35 cellular contexts compared by ENCODE assay signal in genomic region chr7:46186131-46186530, GRCh38.
"Had no signal": no experiment of that assay in that cellular context is flagged by ENCODE, and none has a peak within 500 bp of the region (broad histone marks: within the 10 kb centered on the region; RNA-seq: fewer than 3 reads in every experiment).

No MANE protein-coding gene starts in this region.

- H3K9me3 ChIP-seq: adrenal gland, colonic mucosa, esophagus squamous epithelium, gastroesophageal sphincter had no signal

- H3K4me3 Mint-ChIP-seq: activated CD4-positive, alpha-beta memory T cell treated with anti-CD3 and anti-CD28 coated beads for 36 hours; activated CD4-positive, alpha-beta T cell treated with anti-CD3 and anti-CD28 coated beads for 36 hours; activated CD4-positive, alpha-beta T cell treated with anti-CD3 and anti-CD28 coated beads, Interleukin-2, amount 10 ng/mL, durations not matched to agents 24 days and 14 days; activated CD8-positive, alpha-beta memory T cell treated with anti-CD3 and anti-CD28 coated beads, Interleukin-2, amount 10 ng/mL, durations not matched to agents 7 days and 5 days; activated CD8-positive, alpha-beta T cell treated with anti-CD3 and anti-CD28 coated beads, Interleukin-2, amount 10 ng/mL, durations not matched to agents 7 days and 5 days; activated naive CD4-positive, alpha-beta T cell treated with anti-CD3 and anti-CD28 coated beads for 36 hours; activated naive CD4-positive, alpha-beta T cell treated with anti-CD3 and anti-CD28 coated beads, Interleukin-2, amount 50 U/mL, for 24 hours; activated naive CD8-positive, alpha-beta T cell treated with anti-CD3 and anti-CD28 coated beads for 36 hours; activated naive CD8-positive, alpha-beta T cell treated with anti-CD3 and anti-CD28 coated beads, Interleukin-2, amount 50 U/mL, for 24 hours; activated T-helper 1 cell treated with anti-CD3 and anti-CD28 coated beads, Interleukin-12 subunit alpha, Interleukin-12 subunit beta, Interleukin-2, Interleukin-4 antibody, amounts not matched to agents 30 ng/mL and 10 ng/mL and 1 ng/mL, durations not matched to agents 14 hours and 24 hours and 36 hours; brain had no signal

- H3K4me1 ChIP-seq: adrenal gland, breast epithelium, colonic mucosa, esophagus squamous epithelium, gastroesophageal sphincter had no signal

- H3K27ac ChIP-seq: adrenal gland, breast epithelium, cardiac muscle cell, colonic mucosa, epithelial cell of prostate, esophagus squamous epithelium, gastroesophageal sphincter, heart right ventricle had no signal

- H3K9me3 Mint-ChIP-seq: activated CD4-positive, alpha-beta T cell treated with anti-CD3 and anti-CD28 coated beads, Interleukin-2, amount 10 ng/mL, durations not matched to agents 24 days and 14 days; activated T-helper 1 cell treated with anti-CD3 and anti-CD28 coated beads, Interleukin-12 subunit alpha, Interleukin-12 subunit beta, Interleukin-2, Interleukin-4 antibody, amounts not matched to agents 30 ng/mL and 10 ng/mL and 1 ng/mL, durations not matched to agents 14 hours and 24 hours and 36 hours; activated T-helper 2 cell treated with anti-CD3 and anti-CD28 coated beads, Interferon-gamma antibody, Interleukin-2, Interleukin-4, amounts not matched to agents 10 μg/mL and 5 μg/mL and 100 μg/mL, durations not matched to agents 14 hours and 24 hours and 36 hours had no signal

- H3K4me3 ChIP-seq: adrenal gland, breast epithelium, cardiac muscle cell, colonic mucosa, esophagus squamous epithelium, gastroesophageal sphincter, heart right ventricle had no signal

- FAIRE-seq: endometrium, endothelial cell of umbilical vein had no signal

- DNase-seq: activated CD4-positive, alpha-beta memory T cell treated with anti-CD3 and anti-CD28 coated beads for 36 hours; activated CD4-positive, alpha-beta T cell treated with anti-CD3 and anti-CD28 coated beads for 36 hours; activated CD4-positive, alpha-beta T cell treated with anti-CD3 and anti-CD28 coated beads, Interleukin-2, amount 10 ng/mL, durations not matched to agents 24 days and 14 days; activated CD4-positive, CD25-positive, alpha-beta regulatory T cell; activated CD4-positive, CD25-positive, alpha-beta regulatory T cell treated with anti-CD3 and anti-CD28 coated beads, Interleukin-2, amount 50 U/mL, for 72 hours; activated CD8-positive, alpha-beta memory T cell treated with anti-CD3 and anti-CD28 coated beads, Interleukin-2, amount 10 ng/mL, durations not matched to agents 7 days and 5 days; activated CD8-positive, alpha-beta memory T cell treated with anti-CD3 and anti-CD28 coated beads, Interleukin-2, amount 50 U/mL, for 4 hours; activated CD8-positive, alpha-beta T cell treated with anti-CD3 and anti-CD28 coated beads, Interleukin-2, amount 10 ng/mL, durations not matched to agents 7 days and 5 days; activated effector memory CD4-positive, alpha-beta T cell treated with anti-CD3 and anti-CD28 coated beads, Interleukin-2, amount 50 U/mL, for 16 hours; activated naive CD4-positive, alpha-beta T cell treated with anti-CD3 and anti-CD28 coated beads for 36 hours; activated naive CD8-positive, alpha-beta T cell treated with anti-CD3 and anti-CD28 coated beads for 36 hours; activated naive CD8-positive, alpha-beta T cell treated with anti-CD3 and anti-CD28 coated beads, Interleukin-2, amount 50 U/mL, for 24 hours; activated T-cell treated with anti-CD3 and anti-CD28 coated beads, Interleukin-2, amount 50 U/mL, for 1 hour; activated T-cell treated with anti-CD3 and anti-CD28 coated beads, Interleukin-2, amount 50 U/mL, for 48 hours; adrenal gland; amygdala; aorta; central memory CD4-positive, alpha-beta T cell; cerebellar nuclear complex; colonic mucosa; effector CD8-positive, alpha-beta T cell; esophagus squamous epithelium; foreskin melanocyte; heart right ventricle; T-helper 2 cell had no signal

- H3K27me3 ChIP-seq: adrenal gland, breast epithelium, cardiac muscle cell, colonic mucosa, esophagus squamous epithelium, gastroesophageal sphincter had no signal

- H3K27ac Mint-ChIP-seq: activated CD4-positive, alpha-beta memory T cell treated with anti-CD3 and anti-CD28 coated beads for 36 hours; activated CD4-positive, alpha-beta T cell treated with anti-CD3 and anti-CD28 coated beads for 36 hours; activated CD4-positive, alpha-beta T cell treated with anti-CD3 and anti-CD28 coated beads, Interleukin-2, amount 10 ng/mL, durations not matched to agents 24 days and 14 days; activated CD8-positive, alpha-beta memory T cell treated with anti-CD3 and anti-CD28 coated beads, Interleukin-2, amount 10 ng/mL, durations not matched to agents 7 days and 5 days; activated CD8-positive, alpha-beta T cell treated with anti-CD3 and anti-CD28 coated beads, Interleukin-2, amount 10 ng/mL, durations not matched to agents 7 days and 5 days; activated naive CD4-positive, alpha-beta T cell treated with anti-CD3 and anti-CD28 coated beads for 36 hours; activated naive CD8-positive, alpha-beta T cell treated with anti-CD3 and anti-CD28 coated beads for 36 hours; activated naive CD8-positive, alpha-beta T cell treated with anti-CD3 and anti-CD28 coated beads, Interleukin-2, amount 50 U/mL, for 24 hours; activated T-helper 1 cell treated with anti-CD3 and anti-CD28 coated beads, Interleukin-12 subunit alpha, Interleukin-12 subunit beta, Interleukin-2, Interleukin-4 antibody, amounts not matched to agents 30 ng/mL and 10 ng/mL and 1 ng/mL, durations not matched to agents 14 hours and 24 hours and 36 hours; activated T-helper 2 cell treated with anti-CD3 and anti-CD28 coated beads, Interferon-gamma antibody, Interleukin-2, Interleukin-4, amounts not matched to agents 10 μg/mL and 5 μg/mL and 100 μg/mL, durations not matched to agents 14 hours and 24 hours and 36 hours; brain had no signal

- H3K36me3 ChIP-seq: adrenal gland, breast epithelium, cardiac muscle cell, colonic mucosa, esophagus squamous epithelium, gastroesophageal sphincter, heart right ventricle had no signal

- H3K4me1 Mint-ChIP-seq: activated CD4-positive, alpha-beta T cell treated with anti-CD3 and anti-CD28 coated beads for 36 hours; activated CD4-positive, alpha-beta T cell treated with anti-CD3 and anti-CD28 coated beads, Interleukin-2, amount 10 ng/mL, durations not matched to agents 24 days and 14 days; activated CD8-positive, alpha-beta memory T cell treated with anti-CD3 and anti-CD28 coated beads, Interleukin-2, amount 10 ng/mL, durations not matched to agents 7 days and 5 days; activated naive CD4-positive, alpha-beta T cell treated with anti-CD3 and anti-CD28 coated beads, Interleukin-2, amount 50 U/mL, for 24 hours; activated naive CD8-positive, alpha-beta T cell treated with anti-CD3 and anti-CD28 coated beads for 36 hours; activated naive CD8-positive, alpha-beta T cell treated with anti-CD3 and anti-CD28 coated beads, Interleukin-2, amount 50 U/mL, for 24 hours; brain had no signal

- H3K27me3 Mint-ChIP-seq: activated CD4-positive, alpha-beta memory T cell treated with anti-CD3 and anti-CD28 coated beads for 36 hours; activated CD4-positive, alpha-beta T cell treated with anti-CD3 and anti-CD28 coated beads for 36 hours; activated CD4-positive, alpha-beta T cell treated with anti-CD3 and anti-CD28 coated beads, Interleukin-2, amount 10 ng/mL, durations not matched to agents 24 days and 14 days; activated CD8-positive, alpha-beta memory T cell treated with anti-CD3 and anti-CD28 coated beads, Interleukin-2, amount 10 ng/mL, durations not matched to agents 7 days and 5 days; activated naive CD4-positive, alpha-beta T cell treated with anti-CD3 and anti-CD28 coated beads, Interleukin-2, amount 50 U/mL, for 24 hours; activated naive CD8-positive, alpha-beta T cell treated with anti-CD3 and anti-CD28 coated beads, Interleukin-2, amount 50 U/mL, for 24 hours had no signal

- H3K36me3 Mint-ChIP-seq: activated CD4-positive, alpha-beta memory T cell treated with anti-CD3 and anti-CD28 coated beads for 36 hours; activated CD8-positive, alpha-beta memory T cell treated with anti-CD3 and anti-CD28 coated beads, Interleukin-2, amount 10 ng/mL, durations not matched to agents 7 days and 5 days; activated naive CD8-positive, alpha-beta T cell treated with anti-CD3 and anti-CD28 coated beads for 36 hours; brain had no signal
